In genomic region chr5:73519531-73520283, GRCh38 we compare ENCODE assay signal across 8 cellular contexts. TPM values are rescaled to one million over a fixed set of nuclear protein-coding genes. Genes with fewer than 3 reads are reported as not detected.
A peak's percentile ranks its signal among the peaks of the same experiment; 100 is the strongest.
DNase-seq lines count a peak whose midpoint lies in the region; ATAC-seq, FAIRE-seq and TF ChIP-seq lines count a peak whose summit lies in the region.

No MANE protein-coding gene starts in this region.

- ATAC-seq in HG02759 (IDR thresholded peaks at IDR 0.05; ENCODE audit: unreplicated experiment) = peak; percentile 94
- peak; percentile 88 to 93 for ATAC-seq in left cardiac atrium
- no peak for ATAC-seq in GM18520 (IDR thresholded peaks at IDR 0.05; ENCODE audit: unreplicated experiment)

- peak overlapping the region; percentile 61 for H3K4me3 Mint-ChIP-seq in activated naive CD8-positive, alpha-beta T cell treated with anti-CD3 and anti-CD28 coated beads for 36 hours

- no peaks in the 10 kb centered on the region for H3K36me3 Mint-ChIP-seq in activated naive CD8-positive, alpha-beta T cell treated with anti-CD3 and anti-CD28 coated beads for 36 hours

- DNase-seq in GM12891 (ENCODE audit: insufficient read length, low spot score) (peak; percentile 63), NCI-H128 (lab: John Stamatoyannopoulos, UW; ENCODE audit: unreplicated experiment) (peak; percentile 72), SKM-1 treated with dmso at 0.1 percent for 144 hours (lab: John Stamatoyannopoulos, UW; ENCODE audit: unreplicated experiment) (peak; percentile 84), left cardiac atrium (peak; percentile 44), renal cortical epithelial cell (ENCODE audit: low read depth) (peak; percentile 71)
- peak; percentile 67 for DNase-seq in activated naive CD8-positive, alpha-beta T cell treated with anti-CD3 and anti-CD28 coated beads for 36 hours

- H3K27me3 Mint-ChIP-seq in activated naive CD8-positive, alpha-beta T cell treated with anti-CD3 and anti-CD28 coated beads for 36 hours = no peaks in the 10 kb centered on the region

- no peak for TF ChIP-seq POLR2A in GM12891 (IDR thresholded peaks at IDR 0.05; ENCODE audit: low read depth, low read length)

- FAIRE-seq in GM12891 (lab: Jason Lieb, UNC) = peak; percentile 96

- peaks cover 1% of the 10 kb centered on the region for H3K4me1 Mint-ChIP-seq in activated naive CD8-positive, alpha-beta T cell treated with anti-CD3 and anti-CD28 coated beads for 36 hours

- no peak overlapping the region for H3K27ac Mint-ChIP-seq in activated naive CD8-positive, alpha-beta T cell treated with anti-CD3 and anti-CD28 coated beads for 36 hours

- H3K9me3 Mint-ChIP-seq in activated naive CD8-positive, alpha-beta T cell treated with anti-CD3 and anti-CD28 coated beads for 36 hours = no peaks in the 10 kb centered on the region

- intact Hi-C loops in left cardiac atrium (cut with DNase I) = loop anchor here in 1 of 2 donors (1.0 kb wide), 1 partner anchor 18 kb away; no protein-coding TSS in a partner anchor

TF ChIP-seq in GM12891, 5 proteins besides CTCF, POLR2A, EP300 and RAD21:
- TF ChIP-seq POU2F2 (IDR thresholded peaks at IDR 0.05; ENCODE audit: low read depth, low read length) (no peak), SPI1 (IDR thresholded peaks at IDR 0.05; ENCODE audit: low read depth, low read length) (no peak), PAX5 (IDR thresholded peaks at IDR 0.05; ENCODE audit: insufficient read depth, low read length, severe bottlenecking) (no peak), TAF1 (IDR thresholded peaks at IDR 0.05; ENCODE audit: low read depth, low read length) (no peak), POLR2AphosphoS5 (IDR thresholded peaks at IDR 0.05; ENCODE audit: low read depth, low read length) (no peak)

RNA-seq across cellular contexts. Expression of gene BTF3, which starts 21.5 kb away (rescaled TPM):
- polyA plus RNA-seq in GM12891 (2012; ENCODE audit: low read depth, missing spikeins) = 946 TPM
- total RNA-seq in activated naive CD8-positive, alpha-beta T cell treated with anti-CD3 and anti-CD28 coated beads for 36 hours = 1,000 to 10,000 TPM; 1,092 to 1,163 TPM
- 100 to 1,000 TPM; 357 to 364 TPM for total RNA-seq in left cardiac atrium
- 267 and 336 TPM in 2 replicates for total RNA-seq in renal cortical epithelial cell

RNA-seq across cellular contexts. Expression of gene ANKRA2, which starts 45.7 kb away (rescaled TPM):
- polyA plus RNA-seq in GM12891 (2012; ENCODE audit: low read depth, missing spikeins) = 14.1 TPM
- 10 to 100 TPM; 14.3 to 15.6 TPM for total RNA-seq in activated naive CD8-positive, alpha-beta T cell treated with anti-CD3 and anti-CD28 coated beads for 36 hours
- total RNA-seq in left cardiac atrium (10 to 100 TPM in 1 of 2 donors, 1 to 10 TPM in 1; 9.8 to 12.5 TPM), renal cortical epithelial cell (19.0 and 21.0 TPM in 2 replicates)

RNA-seq across cellular contexts. Expression of gene UTP15, which starts 45.8 kb away (rescaled TPM):
- polyA plus RNA-seq in GM12891 (2012; ENCODE audit: low read depth, missing spikeins) = 14.7 TPM
- total RNA-seq in activated naive CD8-positive, alpha-beta T cell treated with anti-CD3 and anti-CD28 coated beads for 36 hours = 10 to 100 TPM; 57.2 to 57.7 TPM
- 10 to 100 TPM; 11.3 to 18.0 TPM for total RNA-seq in left cardiac atrium
- 22.2 and 24.0 TPM in 2 replicates for total RNA-seq in renal cortical epithelial cell
